In the genomic region with DNA sequence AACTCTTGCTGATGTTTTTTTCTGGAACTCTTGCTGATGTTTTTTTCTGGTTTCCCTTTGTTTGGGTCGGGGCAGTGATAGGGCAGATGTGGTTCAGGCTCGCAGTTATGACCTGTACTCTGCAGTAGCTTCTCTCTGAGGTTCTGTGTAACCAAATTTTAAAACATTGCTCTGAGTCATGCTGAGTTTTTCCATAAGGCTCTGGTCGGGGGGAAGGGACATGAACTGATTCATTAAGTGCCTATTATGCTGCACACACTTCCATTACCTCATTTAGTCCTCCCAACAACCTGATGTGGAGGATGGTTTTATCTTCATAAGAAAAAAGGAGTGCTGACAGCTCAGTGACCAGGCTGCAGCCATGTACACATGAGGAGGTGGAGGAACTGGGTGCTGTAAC, we compare ENCODE assay signal across 8 cellular contexts. TPM values are rescaled to one million over a fixed set of nuclear protein-coding genes. Genes with fewer than 3 reads are reported as not detected.
DNase-seq lines count a peak whose midpoint lies in the region; ATAC-seq and TF ChIP-seq lines count a peak whose summit lies in the region.

No MANE protein-coding gene starts in this region.

- DNase-seq in AG04449 (ENCODE audit: low read depth, low spot score): peak; percentile 62
- peak; percentile 48 for DNase-seq in activated naive CD8-positive, alpha-beta T cell treated with anti-CD3 and anti-CD28 coated beads, Interleukin-2, amount 50 U/mL, for 24 hours
- DNase-seq in lung microvascular endothelial cell (ENCODE audit: low read depth in 2 of 2): peak; percentile 84 to 87
- DNase-seq in testis: no peak
- DNase-seq in GM13977 (ENCODE audit: low spot score): no peak
- no peak for DNase-seq in spleen
- DNase-seq in NCI-H2196 treated with DMSO at 0.1 percent for 48 hours (lab: John Stamatoyannopoulos, UW; ENCODE audit: unreplicated experiment): no peak

- peaks cover 22% of the 10 kb centered on the region for H3K4me1 ChIP-seq in testis
- peaks cover 10 to 91% (median 64%) of the 10 kb centered on the region in 6 donors for H3K4me1 ChIP-seq in spleen

- TF ChIP-seq CTCF in AG04449 (IDR thresholded peaks at IDR 0.05; ENCODE audit: insufficient read depth, low read length, missing control alignments): no peak
- no peak for TF ChIP-seq CTCF in testis (IDR thresholded peaks at IDR 0.05)
- no peak for TF ChIP-seq CTCF in GM13977 (IDR thresholded peaks at IDR 0.05; ENCODE audit: extremely low read depth, insufficient read depth, missing control alignments)
- TF ChIP-seq CTCF in spleen (IDR thresholded peaks at IDR 0.05 in 8 of 11, conservative IDR thresholded peaks at IDR 0.05 in 3 of 11): no peak

- peak overlapping the region in 1 of 4 donors; percentile 20 for H3K4me3 Mint-ChIP-seq in IgD-negative memory B cell
- H3K4me3 Mint-ChIP-seq in activated naive CD8-positive, alpha-beta T cell treated with anti-CD3 and anti-CD28 coated beads, Interleukin-2, amount 50 U/mL, for 24 hours: peak overlapping the region; percentile 68

- H3K9me3 Mint-ChIP-seq in IgD-negative memory B cell: no peaks in the 10 kb centered on the region
- H3K9me3 Mint-ChIP-seq in activated naive CD8-positive, alpha-beta T cell treated with anti-CD3 and anti-CD28 coated beads, Interleukin-2, amount 50 U/mL, for 24 hours: no peaks in the 10 kb centered on the region

- 37 to 48% methylated on average over 3 of the region's 3 CpGs for WGBS in testis, 2 donors
- WGBS in spleen, 5 donors: 45 to 64% (median 54%) methylated on average over 3 of the region's 3 CpGs

- ATAC-seq in activated naive CD8-positive, alpha-beta T cell treated with anti-CD3 and anti-CD28 coated beads, Interleukin-2, amount 50 U/mL, for 24 hours: peak; percentile 96

- TF ChIP-seq POLR2A in testis (IDR thresholded peaks at IDR 0.05) (no peak), spleen (IDR thresholded peaks at IDR 0.05) (no peak)

- no peaks in the 10 kb centered on the region for H3K36me3 ChIP-seq in testis (ENCODE audit: low read depth, missing control alignments)
- peaks cover 0 to 14% (median 1%) of the 10 kb centered on the region in 6 donors for H3K36me3 ChIP-seq in spleen

- in situ Hi-C loops in GM13977 (cut with MboI; ENCODE audit: low pct_unique_long_range_greater_than_20kb, low sequenced_read_pairs, unreplicated experiment): no loop called here

- H3K4me3 ChIP-seq in AG04449 (ENCODE audit: low read depth, low read length): peak overlapping the region; percentile 2; the same call in 1 of the 2 replicates
- no peak overlapping the region for H3K4me3 ChIP-seq in testis
- H3K4me3 ChIP-seq in spleen: no peak overlapping the region

- H3K27me3 Mint-ChIP-seq in IgD-negative memory B cell: no peaks in the 10 kb centered on the region
- no peaks in the 10 kb centered on the region for H3K27me3 Mint-ChIP-seq in activated naive CD8-positive, alpha-beta T cell treated with anti-CD3 and anti-CD28 coated beads, Interleukin-2, amount 50 U/mL, for 24 hours

- H3K27ac ChIP-seq in testis (peak overlapping the region in 1 of 2 donors; percentile 62), spleen (peak overlapping the region in 1 of 8 donors; percentile 3)

- POLR2A ChIA-PET in AG04449 (lab: Yijun Ruan, JAX): interaction anchor here (1.2 to 1.9 kb wide), 2 partner anchors 18 to 152 kb away, joined by 4 to 14 read pairs; a partner anchor contains a TSS

- H3K36me3 Mint-ChIP-seq in IgD-negative memory B cell: peaks cover 4% of the 10 kb centered on the region
- peaks cover 6% of the 10 kb centered on the region for H3K36me3 Mint-ChIP-seq in activated naive CD8-positive, alpha-beta T cell treated with anti-CD3 and anti-CD28 coated beads, Interleukin-2, amount 50 U/mL, for 24 hours (ENCODE audit: low read depth)

- CTCF ChIA-PET in AG04449 (lab: Yijun Ruan, JAX): interaction anchor here (1.6 kb wide), 1 partner anchor 9 kb away, joined by 6 read pairs; no protein-coding TSS in a partner anchor

- peaks cover 29 to 57% (median 49%) of the 10 kb centered on the region in 3 donors for H3K4me1 Mint-ChIP-seq in IgD-negative memory B cell
- H3K4me1 Mint-ChIP-seq in activated naive CD8-positive, alpha-beta T cell treated with anti-CD3 and anti-CD28 coated beads, Interleukin-2, amount 50 U/mL, for 24 hours: peaks cover 79% of the 10 kb centered on the region

- peak overlapping the region in 2 of 3 donors; percentile 62 to 73 for H3K27ac Mint-ChIP-seq in IgD-negative memory B cell
- H3K27ac Mint-ChIP-seq in activated naive CD8-positive, alpha-beta T cell treated with anti-CD3 and anti-CD28 coated beads, Interleukin-2, amount 50 U/mL, for 24 hours: peak overlapping the region; percentile 92

- intact Hi-C loops in testis (cut with DNase I; ENCODE audit: low total_unique reads): no loop called here
- intact Hi-C loops in spleen (cut with DNase I; ENCODE audit: low total_unique reads): no loop called here

- H3K9me3 ChIP-seq in testis (no peaks in the 10 kb centered on the region), spleen (no peaks in the 10 kb centered on the region)

- H3K27me3 ChIP-seq in testis: no peaks in the 10 kb centered on the region
- no peaks in the 10 kb centered on the region for H3K27me3 ChIP-seq in spleen (replicated peaks in 1 of 7)

RNA-seq across cellular contexts. Expression of a gene that starts 18.9 kb away (rescaled TPM):
- polyA plus RNA-seq in IgD-negative memory B cell (143 TPM), testis (ENCODE audit: insufficient read depth, low read depth, low replicate concordance) (49.2 TPM), spleen (10 to 100 TPM in 1 of 3 donors, 1 to 10 TPM in 2; 1.2 to 17.7 (median 1.7) TPM)
- total RNA-seq in lung microvascular endothelial cell (11.6 and 14.3 TPM in 2 replicates), testis (100 to 1,000 TPM in 1 of 2 donors, 10 to 100 TPM in 1; 79.7 to 122 TPM), spleen (100 to 1,000 TPM in 4 of 7 donors, 10 to 100 TPM in 3; 85.1 to 221 (median 103) TPM)

Comparison
In these comparisons a context has a peak if more than half of its experiments do, and no peak if none do; other contexts are left out.
1. DNase-seq: peak in AG04449 (single experiment), activated naive CD8-positive, alpha-beta T cell treated with anti-CD3 and anti-CD28 coated beads, Interleukin-2, amount 50 U/mL, for 24 hours (single experiment) and lung microvascular endothelial cell (2 of 2); none in testis (single experiment), GM13977 (single experiment), spleen (single experiment) and NCI-H2196 treated with DMSO at 0.1 percent for 48 hours (single experiment).